ENCODE assay signal across 16 cellular contexts in the genomic region with DNA sequence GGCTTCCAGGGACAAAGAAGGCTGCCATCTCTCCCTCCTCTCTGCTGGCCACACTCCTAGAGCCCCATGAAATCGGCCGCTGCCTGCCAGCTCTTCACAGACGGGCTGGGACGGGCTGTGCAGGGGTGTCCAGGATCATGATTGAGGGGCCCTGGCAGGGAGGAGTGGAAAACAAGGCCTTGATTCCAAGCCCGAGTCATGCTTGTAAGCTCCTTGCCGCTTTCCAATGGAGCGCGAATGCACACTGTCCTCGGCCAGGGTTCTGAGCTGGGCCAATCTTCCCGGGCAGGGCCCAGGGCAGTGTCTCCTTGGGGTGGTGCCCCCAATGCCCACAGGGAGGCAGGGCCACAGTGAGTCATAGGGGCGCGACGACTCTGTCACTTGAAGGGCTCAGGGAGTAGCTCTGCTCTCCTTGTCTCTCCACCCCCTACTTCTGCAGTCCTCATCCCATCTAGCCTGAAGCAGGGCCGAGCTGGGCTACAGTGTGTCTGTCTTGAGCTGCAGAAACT.
DNase-seq lines count a peak whose midpoint lies in the region; ATAC-seq, FAIRE-seq and TF ChIP-seq lines count a peak whose summit lies in the region.
"Had no signal": no experiment of that assay in that cellular context is flagged by ENCODE, and none has a peak within 500 bp of the region (broad histone marks: within the 10 kb centered on the region; RNA-seq: fewer than 3 reads in every experiment).

No MANE protein-coding gene starts in this region.

- H3K23me2 ChIP-seq in H1 (ENCODE audit: low read depth, low read length), result no peaks in the 10 kb centered on the region; the same call in 1 of the 2 replicates

- H4K91ac ChIP-seq in H1 (replicated peaks; ENCODE audit: insufficient read length, low read length), result no peak overlapping the region

- H3K18ac ChIP-seq in H1 (ENCODE audit: extremely low read depth, low read length), result no peak overlapping the region

- DNase-seq in C1 segment of cervical spinal cord (lab: John Stamatoyannopoulos, UW) (peak in 8 of 14 donors; percentile 9 to 68 (median 36)), H1 (ENCODE audit: low read depth in 1 of 2, low spot score in 2 of 2) (no peak), medulla oblongata (ENCODE audit: extremely low spot score) (peak; percentile 60), stomach (no peak), dorsolateral prefrontal cortex (no peak), mucosa of descending colon (no peak), activated gamma-delta T cell (lab: John Stamatoyannopoulos, UW) (no peak), activated T-cell treated with anti-CD3 and anti-CD28 coated beads for 4 hours (no peak)
- DNase-seq: activated T-cell treated with anti-CD3 and anti-CD28 coated beads, Interleukin-2, amount 50 U/mL, for 4 hours; CD4-positive, CD25-positive, alpha-beta regulatory T cell; HFFc6; MG63; NCI-H187; spleen had no signal

- H3K9me3 ChIP-seq in H1 (ENCODE audit: insufficient read depth in 2 of 2, low read depth in 1 of 2, low read length in 1 of 2) (no peaks in the 10 kb centered on the region), stomach (no peaks in the 10 kb centered on the region), mucosa of descending colon (no peaks in the 10 kb centered on the region)
- H3K9me3 ChIP-seq: MG63, spleen had no signal

- no peak overlapping the region for H3K9ac ChIP-seq in H1 (replicated peaks in 1 of 4; ENCODE audit: extremely low read depth in 1 of 4, low read depth in 3 of 4, low read length in 3 of 4)

- H3K36me3 ChIP-seq in H1 (ENCODE audit: control insufficient read depth in 2 of 4, insufficient read depth in 4 of 4, low read length in 3 of 4), result no peaks in the 10 kb centered on the region
- no peaks in the 10 kb centered on the region for H3K36me3 ChIP-seq in stomach
- H3K36me3 ChIP-seq in mucosa of descending colon (ENCODE audit: low read depth), result no peaks in the 10 kb centered on the region
- H3K36me3 ChIP-seq: MG63, spleen had no signal

- no peak overlapping the region for H3K4me2 ChIP-seq in H1 (ENCODE audit: insufficient read depth in 1 of 2, low read depth in 2 of 2, low read length in 2 of 2)

- no peak overlapping the region for H2BK5ac ChIP-seq in H1 (ENCODE audit: low read depth, low read length)

- TF ChIP-seq EP300 in H1 (IDR thresholded peaks at IDR 0.05; ENCODE audit: borderline replicate concordance in 1 of 2, low read depth in 2 of 2, low read length in 2 of 2) (no peak), stomach (IDR thresholded peaks at IDR 0.05) (peak; percentile 60)

- H3K27me3 ChIP-seq in H1 (replicated peaks in 1 of 4; ENCODE audit: control insufficient read depth in 3 of 4, extremely low read depth in 1 of 4, insufficient read depth in 3 of 4, low read length in 3 of 4), result no peaks in the 10 kb centered on the region
- no peaks in the 10 kb centered on the region for H3K27me3 ChIP-seq in stomach
- peaks cover 0 to 13% (median 0%) of the 10 kb centered on the region in 45 donors for H3K27me3 ChIP-seq in dorsolateral prefrontal cortex
- H3K27me3 ChIP-seq: MG63 had no signal

- H4K20me1 ChIP-seq in H1 (replicated peaks in 1 of 2; ENCODE audit: control insufficient read depth in 1 of 2, insufficient read depth in 2 of 2, low read length in 2 of 2), result no peaks in the 10 kb centered on the region

- intact Hi-C loops in stomach (cut with DNase I; ENCODE audit: low total_unique reads), result no loop called here
- intact Hi-C loops in dorsolateral prefrontal cortex (cut with DNase I), result no loop called here
- intact Hi-C loops in mucosa of descending colon (cut with DNase I, micrococcal nuclease), result no loop called here

- CTCF ChIA-PET in H1 (lab: Charles Lee; ENCODE audit: partially characterized antibody), result interaction anchor here (1.5 kb wide), 1 partner anchor 10 kb away, joined by 5 read pairs; no protein-coding TSS in a partner anchor

- no peak overlapping the region for H2AK5ac ChIP-seq in H1 (ENCODE audit: low read depth, low read length)

- no peak overlapping the region for H3K4ac ChIP-seq in H1 (replicated peaks; ENCODE audit: insufficient read length, low read depth, low read length)

- TF ChIP-seq CTCF in H1 (IDR thresholded peaks at IDR 0.05; ENCODE audit: control extremely low read depth in 1 of 3, insufficient read depth in 1 of 3, low read depth in 1 of 3, low read length in 3 of 3) (no peak), stomach (IDR thresholded peaks at IDR 0.05) (no peak), dorsolateral prefrontal cortex (IDR thresholded peaks at IDR 0.05 in 54 of 56, conservative IDR thresholded peaks at IDR 0.05 in 2 of 56; ENCODE audit: low read depth in 1 of 56, partially characterized antibody in 56 of 56) (no peak), mucosa of descending colon (IDR thresholded peaks at IDR 0.05) (no peak)

- no peaks in the 10 kb centered on the region for H3K79me2 ChIP-seq in H1 (ENCODE audit: control insufficient read depth in 1 of 2, insufficient read depth in 2 of 2, low read length in 2 of 2)

- FAIRE-seq in H1 (lab: Jason Lieb, UNC), result no peak
- FAIRE-seq: urothelium cell line had no signal

- no peak for TF ChIP-seq RAD21 in H1 (IDR thresholded peaks at IDR 0.05 in 1 of 2, conservative IDR thresholded peaks at IDR 0.05 in 1 of 2; ENCODE audit: low read depth in 2 of 2, low read length in 2 of 2)

- no peak overlapping the region for H2BK120ac ChIP-seq in H1 (replicated peaks; ENCODE audit: low read depth, low read length)

- H2BK20ac ChIP-seq in H1 (ENCODE audit: low read length), result no peak overlapping the region

- H3K79me1 ChIP-seq in H1 (ENCODE audit: low read depth, low read length), result no peaks in the 10 kb centered on the region

- no peak overlapping the region for H3K56ac ChIP-seq in H1 (replicated peaks; ENCODE audit: insufficient read length, low read depth, low read length)

- H2AFZ ChIP-seq in H1 (ENCODE audit: low read length), result no peak overlapping the region

- ATAC-seq in mucosa of descending colon, result no peak
- ATAC-seq: activated T-cell treated with anti-CD3 and anti-CD28 coated beads, Interleukin-2, amount 50 U/mL, for 4 hours had no signal

- H3K23ac ChIP-seq in H1 (ENCODE audit: insufficient read length), result no peak overlapping the region

- TF ChIP-seq POLR2A in H1 (IDR thresholded peaks at IDR 0.05; ENCODE audit: control extremely low read depth in 1 of 2, low read depth in 2 of 2, low read length in 2 of 2) (no peak), stomach (IDR thresholded peaks at IDR 0.05) (no peak)

- POLR2A ChIA-PET in H1 (lab: Charles Lee; ENCODE audit: partially characterized antibody), result no interaction called here

- no peak overlapping the region for H3K14ac ChIP-seq in H1 (ENCODE audit: insufficient read length)

- peak overlapping the region; percentile 23 for H4K8ac ChIP-seq in H1 (ENCODE audit: extremely low read depth, insufficient read depth, low read length)

- H3K27ac ChIP-seq in H1 (ENCODE audit: low read depth, low read length) (no peak overlapping the region), stomach (peak overlapping the region in 4 of 5 donors; percentile 14 to 85 (median 66)), dorsolateral prefrontal cortex (no peak overlapping the region)
- H3K27ac ChIP-seq: RWPE1, spleen had no signal

- no peaks in the 10 kb centered on the region for H3K4me1 ChIP-seq in H1 (replicated peaks in 1 of 4; ENCODE audit: control insufficient read depth in 3 of 4, insufficient read depth in 4 of 4, low read length in 3 of 4)
- peaks cover 0 to 15% (median 0%) of the 10 kb centered on the region in 4 donors for H3K4me1 ChIP-seq in stomach
- no peaks in the 10 kb centered on the region for H3K4me1 ChIP-seq in mucosa of descending colon (ENCODE audit: low read depth)
- H3K4me1 ChIP-seq: spleen had no signal

- no peak overlapping the region for H4K5ac ChIP-seq in H1 (ENCODE audit: insufficient read length, low read depth, low read length)

- H2BK15ac ChIP-seq in H1 (ENCODE audit: low read length), result no peak overlapping the region

- 94% methylated on average over 12 of the region's 14 CpGs; no CpG with 5 or more reads in 1 of the 2 experiments for WGBS in H1 (ENCODE audit: extremely low coverage in 1 of 2, insufficient coverage in 1 of 2, insufficient read length in 1 of 2, insufficient replicate concordance in 2 of 2, low coverage in 1 of 2, low lambda C conversion rate in 2 of 2, missing lambda C conversion rate in 1 of 2), 2 experiments
- WGBS in stomach, 5 donors, result 65 to 86% (median 71%) methylated on average over 13 to 14 of the region's 14 CpGs

- no peak overlapping the region for H3K4me3 ChIP-seq in H1 (ENCODE audit: extremely low read depth in 1 of 4, insufficient read depth in 2 of 4, low read depth in 3 of 4, low read length in 4 of 4)
- H3K4me3 ChIP-seq in stomach, result peak overlapping the region in 1 of 4 donors; percentile 1
- no peak overlapping the region for H3K4me3 ChIP-seq in dorsolateral prefrontal cortex
- H3K4me3 ChIP-seq in mucosa of descending colon, result no peak overlapping the region
- H3K4me3 ChIP-seq: MG63, spleen had no signal

- H2BK12ac ChIP-seq in H1 (ENCODE audit: low read depth, low read length), result no peak overlapping the region

TF ChIP-seq in H1, 55 proteins besides CTCF, POLR2A, EP300 and RAD21:
- TF ChIP-seq BRCA1 (IDR thresholded peaks at IDR 0.05; ENCODE audit: low read depth, low read length) (no peak), MAFK (IDR thresholded peaks at IDR 0.05; ENCODE audit: low read depth, low read length) (no peak), TAF7 (optimal IDR thresholded peaks at IDR 0.05; ENCODE audit: borderline replicate concordance, low read depth, low read length) (no peak), GABPA (IDR thresholded peaks at IDR 0.05; ENCODE audit: borderline replicate concordance, insufficient read depth, low read length) (no peak), TAF1 (IDR thresholded peaks at IDR 0.05; ENCODE audit: low read depth, low read length) (no peak), SP1 (IDR thresholded peaks at IDR 0.05; ENCODE audit: low read depth, low read length) (no peak), CEBPB (IDR thresholded peaks at IDR 0.05; ENCODE audit: low read depth, low read length) (no peak), KDM5A (IDR thresholded peaks at IDR 0.05; ENCODE audit: low read length) (no peak)
- TF ChIP-seq, protein P1, sequence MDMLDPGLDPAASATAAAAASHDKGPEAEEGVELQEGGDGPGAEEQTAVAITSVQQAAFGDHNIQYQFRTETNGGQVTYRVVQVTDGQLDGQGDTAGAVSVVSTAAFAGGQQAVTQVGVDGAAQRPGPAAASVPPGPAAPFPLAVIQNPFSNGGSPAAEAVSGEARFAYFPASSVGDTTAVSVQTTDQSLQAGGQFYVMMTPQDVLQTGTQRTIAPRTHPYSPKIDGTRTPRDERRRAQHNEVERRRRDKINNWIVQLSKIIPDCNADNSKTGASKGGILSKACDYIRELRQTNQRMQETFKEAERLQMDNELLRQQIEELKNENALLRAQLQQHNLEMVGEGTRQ (IDR thresholded peaks at IDR 0.05; ENCODE audit: low read length), result no peak

Comparison
In these comparisons a context has a peak if more than half of its experiments do, and no peak if none do; other contexts are left out.
1. DNase-seq: peak in C1 segment of cervical spinal cord (8 of 14) and medulla oblongata (single experiment); none in H1 (0 of 2), stomach (single experiment), dorsolateral prefrontal cortex (0 of 10), mucosa of descending colon (0 of 3), activated gamma-delta T cell (single experiment) and activated T-cell treated with anti-CD3 and anti-CD28 coated beads for 4 hours (single experiment).
2. H3K27ac ChIP-seq: peak in stomach (4 of 5); none in H1 (single experiment) and dorsolateral prefrontal cortex (0 of 59).